11 cellular contexts compared by ENCODE assay signal in the genomic region with DNA sequence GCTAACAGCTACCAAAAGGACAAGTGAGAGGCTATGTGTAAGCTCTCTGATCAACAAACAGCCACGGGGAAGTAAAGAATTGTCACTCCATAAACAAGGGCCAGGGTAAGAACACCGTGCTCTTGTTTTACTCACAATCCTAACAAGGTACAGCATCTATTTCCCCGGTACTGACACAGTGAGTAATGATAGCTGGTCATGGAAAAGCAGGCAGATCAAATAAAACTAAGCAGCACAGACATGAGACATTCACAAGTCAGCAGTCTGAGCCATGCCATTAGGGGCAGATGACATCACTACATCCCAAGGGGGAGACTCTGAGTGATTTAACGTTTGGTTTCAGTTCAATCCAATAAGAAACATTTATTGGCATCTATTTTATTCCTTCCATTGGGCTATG. TPM values are rescaled to one million over a fixed set of nuclear protein-coding genes. Genes with fewer than 3 reads are reported as not detected.
DNase-seq lines count a peak whose midpoint lies in the region; ATAC-seq and TF ChIP-seq lines count a peak whose summit lies in the region.
"Had no signal": no experiment of that assay in that cellular context is flagged by ENCODE, and none has a peak within 500 bp of the region (broad histone marks: within the 10 kb centered on the region; RNA-seq: fewer than 3 reads in every experiment).

No MANE protein-coding gene starts in this region.

- TF ChIP-seq CTCF in foreskin keratinocyte (conservative IDR thresholded peaks at IDR 0.05): peak; percentile 17

- no peak overlapping the region for H3K4me3 Mint-ChIP-seq in CD8-positive, alpha-beta memory T cell
- H3K4me3 Mint-ChIP-seq: nephron progenitor cell had no signal

- H3K36me3 Mint-ChIP-seq in CD8-positive, alpha-beta memory T cell: peaks cover 0 to 14% (median 1%) of the 10 kb centered on the region in 3 donors

- H3K27me3 ChIP-seq in CD8-positive, alpha-beta memory T cell (ENCODE audit: insufficient read depth, low read length, poor library complexity, severe bottlenecking): no peaks in the 10 kb centered on the region
- no peaks in the 10 kb centered on the region for H3K27me3 ChIP-seq in foreskin keratinocyte

- H3K36me3 ChIP-seq in CD8-positive, alpha-beta memory T cell (ENCODE audit: insufficient read depth, low read length): peaks cover 2% of the 10 kb centered on the region

- POLR2A ChIA-PET in CD8-positive, alpha-beta memory T cell (lab: Charles Lee): interaction anchor here (0.6 kb wide), 1 partner anchor 266 kb away, joined by 5 read pairs; no protein-coding TSS in a partner anchor

- H3K4me1 ChIP-seq in CD8-positive, alpha-beta memory T cell (ENCODE audit: insufficient read depth, low read length): peaks cover 16% of the 10 kb centered on the region
- H3K4me1 ChIP-seq in foreskin keratinocyte: peaks cover 5% of the 10 kb centered on the region

- CTCF ChIA-PET in CD8-positive, alpha-beta memory T cell (lab: Charles Lee): no interaction called here

- H3K27ac Mint-ChIP-seq in CD8-positive, alpha-beta memory T cell: peak overlapping the region in 6 of 8 donors; percentile 3 to 73 (median 45)
- H3K27ac Mint-ChIP-seq: activated T-helper 2 cell treated with anti-CD3 and anti-CD28 coated beads, Interferon-gamma antibody, Interleukin-2, Interleukin-4, amounts not matched to agents 10 μg/mL and 5 μg/mL and 100 μg/mL, durations not matched to agents 14 hours and 24 hours and 36 hours; nephron progenitor cell had no signal

- no peak overlapping the region for H3K27ac ChIP-seq in CD8-positive, alpha-beta memory T cell (ENCODE audit: low read depth, low read length)
- no peak overlapping the region for H3K27ac ChIP-seq in foreskin keratinocyte

- H3K9me3 ChIP-seq in CD8-positive, alpha-beta memory T cell (ENCODE audit: low read length): no peaks in the 10 kb centered on the region

- peaks cover 0 to 1% of the 10 kb centered on the region in 2 donors for H3K27me3 Mint-ChIP-seq in CD8-positive, alpha-beta memory T cell

- no peak overlapping the region for H3K4me3 ChIP-seq in CD8-positive, alpha-beta memory T cell (ENCODE audit: low read length)

- no peaks in the 10 kb centered on the region for H3K9me3 Mint-ChIP-seq in CD8-positive, alpha-beta memory T cell
- H3K9me3 Mint-ChIP-seq: activated T-helper 2 cell treated with anti-CD3 and anti-CD28 coated beads, Interferon-gamma antibody, Interleukin-2, Interleukin-4, amounts not matched to agents 10 μg/mL and 5 μg/mL and 100 μg/mL, durations not matched to agents 14 hours and 24 hours and 36 hours; nephron progenitor cell had no signal

- peak; percentile 27 for DNase-seq in A172 (ENCODE audit: low spot score)
- DNase-seq in CD8-positive, alpha-beta memory T cell: no peak
- DNase-seq in foreskin keratinocyte: peak; percentile 37 to 64
- DNase-seq in SHP77 (lab: John Stamatoyannopoulos, UW): no peak
- DNase-seq: NCI-H187 treated with DMSO at 0.1 percent for 48 hours, nephron progenitor cell had no signal

- ATAC-seq in SK-N-SH treated with all-trans-retinoic acid at 6 μM for 48 hours: peak; percentile 85
- ATAC-seq in foreskin keratinocyte: peak; percentile 77
- ATAC-seq in HG02588 (IDR thresholded peaks at IDR 0.05; ENCODE audit: unreplicated experiment): no peak
- no peak for ATAC-seq in GM19452 (IDR thresholded peaks at IDR 0.05; ENCODE audit: unreplicated experiment)
- no peak for ATAC-seq in HG02571 (IDR thresholded peaks at IDR 0.05; ENCODE audit: unreplicated experiment)

- peaks cover 12 to 20% (median 20%) of the 10 kb centered on the region in 3 donors for H3K4me1 Mint-ChIP-seq in CD8-positive, alpha-beta memory T cell

TF ChIP-seq in SK-N-SH treated with all-trans-retinoic acid at 6 μM for 48 hours, 23 proteins besides CTCF, POLR2A, EP300 and RAD21:
- TF ChIP-seq ZNF70 (CRISPR knock-in tag; IDR thresholded peaks at IDR 0.05) (no peak), ISL1 (CRISPR knock-in tag; IDR thresholded peaks at IDR 0.05) (peak; percentile 61), ARNTL (CRISPR knock-in tag; IDR thresholded peaks at IDR 0.05; ENCODE audit: borderline replicate concordance, low read depth) (no peak)
TF ChIP-seq in SK-N-SH treated with all-trans-retinoic acid at 6 μM for 48 hours: peak in this region for 1.

RNA-seq across cellular contexts. Expression of a gene that starts 54.4 kb away (rescaled TPM):
- 228 and 284 TPM in 2 replicates for total RNA-seq in A172 (2014; rRNA removed; shearing (Covaris generic))
- 100 to 1,000 TPM; 172 to 181 TPM for total RNA-seq in CD8-positive, alpha-beta memory T cell
- 246 TPM for polyA plus RNA-seq in CD8-positive, alpha-beta memory T cell
- 226 and 246 TPM in 2 replicates for total RNA-seq in foreskin keratinocyte
- polyA plus RNA-seq in foreskin keratinocyte: 301 and 340 TPM in 2 replicates

RNA-seq across cellular contexts. Expression of a gene that starts 59.8 kb away (rescaled TPM):
- total RNA-seq in A172 (2014; rRNA removed; shearing (Covaris generic)): 12.0 and 20.9 TPM in 2 replicates
- 10 to 100 TPM; 27.7 to 29.5 TPM for total RNA-seq in CD8-positive, alpha-beta memory T cell
- 14.9 TPM for polyA plus RNA-seq in CD8-positive, alpha-beta memory T cell
- 12.0 and 12.9 TPM in 2 replicates for total RNA-seq in foreskin keratinocyte
- polyA plus RNA-seq in foreskin keratinocyte: 15.3 and 17.7 TPM in 2 replicates

Comparison
In these comparisons a context has a peak if more than half of its experiments do, and no peak if none do; other contexts are left out.
1. DNase-seq: peak in A172 (single experiment) and foreskin keratinocyte (2 of 2); none in CD8-positive, alpha-beta memory T cell (0 of 5) and SHP77 (0 of 2).
2. ATAC-seq: peak in SK-N-SH treated with all-trans-retinoic acid at 6 μM for 48 hours (single experiment) and foreskin keratinocyte (single experiment); none in HG02588 (single experiment), GM19452 (single experiment) and HG02571 (single experiment).